ENCODE assay signal across 1 cellular context in the genomic region with DNA sequence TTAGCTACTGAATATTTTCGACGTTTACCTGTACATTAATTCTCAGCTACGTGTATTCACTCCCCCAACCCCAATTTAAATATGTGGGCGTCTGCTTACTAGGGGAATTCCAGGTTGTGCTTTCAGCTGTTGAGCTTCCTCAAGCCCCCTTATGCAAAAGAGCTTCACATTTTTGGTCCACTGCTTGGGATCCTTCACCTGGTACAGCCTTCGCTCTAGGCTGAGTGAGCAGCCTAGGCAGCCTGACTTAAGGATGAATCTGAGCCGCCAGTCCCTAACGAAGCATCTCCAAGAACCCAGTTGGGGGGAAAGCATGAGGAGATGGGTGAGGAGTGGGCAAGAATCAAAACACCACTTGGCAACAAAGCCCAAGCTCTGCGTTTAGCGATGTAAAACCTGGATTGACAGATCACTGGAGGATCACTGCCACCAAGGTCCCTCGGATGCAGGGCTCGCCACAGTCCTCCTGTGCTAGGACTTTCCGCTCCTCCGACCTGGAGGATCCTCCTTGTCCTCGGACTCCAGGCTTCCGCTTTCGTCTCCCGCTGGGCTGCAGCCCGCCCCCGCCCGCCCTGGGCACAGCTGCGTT.
A peak's percentile ranks its signal among the peaks of the same experiment; 100 is the strongest.
TF ChIP-seq lines count a peak whose summit lies in the region.

No MANE protein-coding gene starts in this region.

TF ChIP-seq in HEK293, 187 proteins besides CTCF, POLR2A, EP300 and RAD21 (continued from another document):
- 0 out of 2 replicates have a peak, but pooled peaks have one; percentile 36 for TF ChIP-seq OSR2 (tag by site-specific recombination; IDR thresholded peaks at IDR 0.05)
- TF ChIP-seq, protein P1, sequence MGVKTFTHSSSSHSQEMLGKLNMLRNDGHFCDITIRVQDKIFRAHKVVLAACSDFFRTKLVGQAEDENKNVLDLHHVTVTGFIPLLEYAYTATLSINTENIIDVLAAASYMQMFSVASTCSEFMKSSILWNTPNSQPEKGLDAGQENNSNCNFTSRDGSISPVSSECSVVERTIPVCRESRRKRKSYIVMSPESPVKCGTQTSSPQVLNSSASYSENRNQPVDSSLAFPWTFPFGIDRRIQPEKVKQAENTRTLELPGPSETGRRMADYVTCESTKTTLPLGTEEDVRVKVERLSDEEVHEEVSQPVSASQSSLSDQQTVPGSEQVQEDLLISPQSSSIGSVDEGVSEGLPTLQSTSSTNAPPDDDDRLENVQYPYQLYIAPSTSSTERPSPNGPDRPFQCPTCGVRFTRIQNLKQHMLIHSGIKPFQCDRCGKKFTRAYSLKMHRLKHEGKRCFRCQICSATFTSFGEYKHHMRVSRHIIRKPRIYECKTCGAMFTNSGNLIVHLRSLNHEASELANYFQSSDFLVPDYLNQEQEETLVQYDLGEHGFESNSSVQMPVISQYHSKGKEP (tag by site-specific recombination; IDR thresholded peaks at IDR 0.05), result no peak
- TF ChIP-seq KLF8 (tag by site-specific recombination; IDR thresholded peaks at IDR 0.05), result no peak
- TF ChIP-seq ZNF169 (tag by site-specific recombination; IDR thresholded peaks at IDR 0.05), result no peak
- TF ChIP-seq, protein P2, sequence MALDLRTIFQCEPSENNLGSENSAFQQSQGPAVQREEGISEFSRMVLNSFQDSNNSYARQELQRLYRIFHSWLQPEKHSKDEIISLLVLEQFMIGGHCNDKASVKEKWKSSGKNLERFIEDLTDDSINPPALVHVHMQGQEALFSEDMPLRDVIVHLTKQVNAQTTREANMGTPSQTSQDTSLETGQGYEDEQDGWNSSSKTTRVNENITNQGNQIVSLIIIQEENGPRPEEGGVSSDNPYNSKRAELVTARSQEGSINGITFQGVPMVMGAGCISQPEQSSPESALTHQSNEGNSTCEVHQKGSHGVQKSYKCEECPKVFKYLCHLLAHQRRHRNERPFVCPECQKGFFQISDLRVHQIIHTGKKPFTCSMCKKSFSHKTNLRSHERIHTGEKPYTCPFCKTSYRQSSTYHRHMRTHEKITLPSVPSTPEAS (tag by site-specific recombination; IDR thresholded peaks at IDR 0.05), result no peak
- TF ChIP-seq, protein P3, sequence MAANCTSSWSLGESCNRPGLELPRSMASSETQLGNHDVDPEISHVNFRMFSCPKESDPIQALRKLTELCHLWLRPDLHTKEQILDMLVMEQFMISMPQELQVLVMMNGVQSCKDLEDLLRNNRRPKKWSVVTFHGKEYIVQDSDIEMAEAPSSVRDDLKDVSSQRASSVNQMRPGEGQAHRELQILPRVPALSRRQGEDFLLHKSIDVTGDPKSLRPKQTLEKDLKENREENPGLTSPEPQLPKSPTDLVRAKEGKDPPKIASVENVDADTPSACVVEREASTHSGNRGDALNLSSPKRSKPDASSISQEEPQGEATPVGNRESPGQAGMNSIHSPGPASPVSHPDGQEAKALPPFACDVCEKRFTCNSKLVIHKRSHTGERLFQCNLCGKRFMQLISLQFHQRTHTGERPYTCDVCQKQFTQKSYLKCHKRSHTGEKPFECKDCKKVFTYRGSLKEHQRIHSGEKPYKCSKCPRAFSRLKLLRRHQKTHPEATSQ (tag by site-specific recombination; IDR thresholded peaks at IDR 0.05), result peak; percentile 41; the same call in 1 of the 2 replicates
- no peak for TF ChIP-seq ZNF837 (tag by site-specific recombination; IDR thresholded peaks at IDR 0.05)
- TF ChIP-seq ZNF174 (tag by site-specific recombination; IDR thresholded peaks at IDR 0.05), result no peak
- TF ChIP-seq ZSCAN16 (tag by site-specific recombination; IDR thresholded peaks at IDR 0.05), result no peak
- no peak for TF ChIP-seq ZNF548 (tag by site-specific recombination; IDR thresholded peaks at IDR 0.05)
- TF ChIP-seq, protein P4, sequence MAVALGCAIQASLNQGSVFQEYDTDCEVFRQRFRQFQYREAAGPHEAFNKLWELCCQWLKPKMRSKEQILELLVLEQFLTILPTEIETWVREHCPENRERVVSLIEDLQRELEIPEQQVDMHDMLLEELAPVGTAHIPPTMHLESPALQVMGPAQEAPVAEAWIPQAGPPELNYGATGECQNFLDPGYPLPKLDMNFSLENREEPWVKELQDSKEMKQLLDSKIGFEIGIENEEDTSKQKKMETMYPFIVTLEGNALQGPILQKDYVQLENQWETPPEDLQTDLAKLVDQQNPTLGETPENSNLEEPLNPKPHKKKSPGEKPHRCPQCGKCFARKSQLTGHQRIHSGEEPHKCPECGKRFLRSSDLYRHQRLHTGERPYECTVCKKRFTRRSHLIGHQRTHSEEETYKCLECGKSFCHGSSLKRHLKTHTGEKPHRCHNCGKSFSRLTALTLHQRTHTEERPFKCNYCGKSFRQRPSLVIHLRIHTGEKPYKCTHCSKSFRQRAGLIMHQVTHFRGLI (tag by site-specific recombination; IDR thresholded peaks at IDR 0.05), result no peak
- TF ChIP-seq ZNF501 (tag by site-specific recombination; IDR thresholded peaks at IDR 0.05), result no peak; the same call in 1 of the 2 replicates
- TF ChIP-seq, protein P5, sequence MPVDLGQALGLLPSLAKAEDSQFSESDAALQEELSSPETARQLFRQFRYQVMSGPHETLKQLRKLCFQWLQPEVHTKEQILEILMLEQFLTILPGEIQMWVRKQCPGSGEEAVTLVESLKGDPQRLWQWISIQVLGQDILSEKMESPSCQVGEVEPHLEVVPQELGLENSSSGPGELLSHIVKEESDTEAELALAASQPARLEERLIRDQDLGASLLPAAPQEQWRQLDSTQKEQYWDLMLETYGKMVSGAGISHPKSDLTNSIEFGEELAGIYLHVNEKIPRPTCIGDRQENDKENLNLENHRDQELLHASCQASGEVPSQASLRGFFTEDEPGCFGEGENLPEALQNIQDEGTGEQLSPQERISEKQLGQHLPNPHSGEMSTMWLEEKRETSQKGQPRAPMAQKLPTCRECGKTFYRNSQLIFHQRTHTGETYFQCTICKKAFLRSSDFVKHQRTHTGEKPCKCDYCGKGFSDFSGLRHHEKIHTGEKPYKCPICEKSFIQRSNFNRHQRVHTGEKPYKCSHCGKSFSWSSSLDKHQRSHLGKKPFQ (tag by site-specific recombination; IDR thresholded peaks at IDR 0.05), result no peak
- no peak for TF ChIP-seq IKZF3 (tag by site-specific recombination; IDR thresholded peaks at IDR 0.05)
- TF ChIP-seq ZNF561 (tag by site-specific recombination; IDR thresholded peaks at IDR 0.05; ENCODE audit: borderline replicate concordance), result no peak
- TF ChIP-seq YY1 (tag by site-specific recombination; IDR thresholded peaks at IDR 0.05), result peak; percentile 62; the same call in 1 of the 2 replicates
- peak; percentile 37 for TF ChIP-seq ZNF335 (tag by site-specific recombination; conservative IDR thresholded peaks at IDR 0.05)
- no peak for TF ChIP-seq ZNF600 (tag by site-specific recombination; IDR thresholded peaks at IDR 0.05)
- no peak for TF ChIP-seq HOXA7 (CRISPR knock-in tag; IDR thresholded peaks at IDR 0.05; ENCODE audit: borderline replicate concordance)
- no peak for TF ChIP-seq ZSCAN30 (tag by site-specific recombination; IDR thresholded peaks at IDR 0.05)
- TF ChIP-seq, protein P6, sequence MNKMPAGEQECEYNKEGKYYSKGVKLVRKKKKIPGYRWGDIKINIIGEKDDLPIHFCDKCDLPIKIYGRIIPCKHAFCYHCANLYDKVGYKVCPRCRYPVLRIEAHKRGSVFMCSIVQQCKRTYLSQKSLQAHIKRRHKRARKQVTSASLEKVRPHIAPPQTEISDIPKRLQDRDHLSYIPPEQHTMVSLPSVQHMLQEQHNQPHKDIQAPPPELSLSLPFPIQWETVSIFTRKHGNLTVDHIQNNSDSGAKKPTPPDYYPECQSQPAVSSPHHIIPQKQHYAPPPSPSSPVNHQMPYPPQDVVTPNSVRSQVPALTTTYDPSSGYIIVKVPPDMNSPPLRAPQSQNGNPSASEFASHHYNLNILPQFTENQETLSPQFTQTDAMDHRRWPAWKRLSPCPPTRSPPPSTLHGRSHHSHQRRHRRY (tag by site-specific recombination; IDR thresholded peaks at IDR 0.05), result no peak
- TF ChIP-seq ZNF391 (tag by site-specific recombination; IDR thresholded peaks at IDR 0.05; ENCODE audit: borderline replicate concordance, low read depth), result 0 out of 2 replicates have a peak, but pooled peaks have one; percentile 17
